In the genomic region with DNA sequence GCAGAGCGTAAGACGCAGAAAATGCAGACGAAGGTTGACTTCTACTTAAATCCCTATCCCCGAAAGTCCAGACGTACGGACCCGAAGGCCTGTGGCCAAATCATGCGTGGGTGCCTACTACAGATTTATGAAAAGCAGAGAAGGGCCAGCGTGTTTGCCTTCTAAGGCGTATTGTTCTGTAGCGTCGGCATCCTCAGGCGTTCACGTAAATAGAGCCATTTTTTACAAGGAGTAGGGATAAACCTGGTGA, we compare ENCODE assay signal across 9 cellular contexts. TPM values are rescaled to one million over a fixed set of nuclear protein-coding genes. Genes with fewer than 3 reads are reported as not detected.
DNase-seq lines count a peak whose midpoint lies in the region; ATAC-seq, FAIRE-seq and TF ChIP-seq lines count a peak whose summit lies in the region.
"Had no signal": no experiment of that assay in that cellular context is flagged by ENCODE, and none has a peak within 500 bp of the region (broad histone marks: within the 10 kb centered on the region; RNA-seq: fewer than 3 reads in every experiment).

No MANE protein-coding gene starts in this region.

- RAD21 ChIA-PET in GM12878 (lab: Charles Lee; ENCODE audit: unreplicated experiment) = no interaction called here

- H3K4me1 ChIP-seq in HUES48 (ENCODE audit: control insufficient read depth, insufficient read depth, low read length) (peaks cover 16% of the 10 kb centered on the region; the same call in 1 of the 2 replicates), GM12878 (ENCODE audit: control insufficient read depth, insufficient read depth, low read length) (peaks cover 12% of the 10 kb centered on the region)

- peak overlapping the region; percentile 95 for H3K4me2 ChIP-seq in GM12878 (ENCODE audit: control insufficient read depth, insufficient read depth)

- peaks cover 38 to 49% of the 10 kb centered on the region in 2 donors for H3K27me3 Mint-ChIP-seq in stimulated activated naive B cell treated with anti-CD40 and anti-IgM and Interleukin-4, amounts not matched to agents 10 μg/mL and 1 μg/mL and 100 μg/mL, for 72 hours

- no peak for TF ChIP-seq RAD21 in GM12878 (IDR thresholded peaks at IDR 0.05; ENCODE audit: insufficient read depth, low read depth, low read length)

- 63% methylated on average over 14 of the region's 14 CpGs for WGBS in GM12878 (ENCODE audit: insufficient coverage, insufficient replicate concordance, low lambda C conversion rate, missing lambda C conversion rate)
- 39 to 45% methylated on average over 14 of the region's 14 CpGs for WGBS in lower leg skin, 2 donors

- TF ChIP-seq POLR2A in GM12878 (IDR thresholded peaks at IDR 0.05; ENCODE audit: low read depth, low read length) (no peak), lower leg skin (IDR thresholded peaks at IDR 0.05) (no peak)

- no peaks in the 10 kb centered on the region for H3K9me3 ChIP-seq in HUES48 (ENCODE audit: control insufficient read depth, insufficient read depth, low read length)
- H3K9me3 ChIP-seq in GM12878 (replicated peaks; ENCODE audit: control insufficient read depth, insufficient read depth, low read length) = no peaks in the 10 kb centered on the region

- H3K27ac Mint-ChIP-seq in stimulated activated naive B cell treated with anti-CD40 and anti-IgM and Interleukin-4, amounts not matched to agents 10 μg/mL and 1 μg/mL and 100 μg/mL, for 72 hours = peak overlapping the region; percentile 65

- H3K27me3 ChIP-seq in HUES48 (ENCODE audit: control insufficient read depth, insufficient read depth, low read length) (peaks cover 44% of the 10 kb centered on the region), GM12878 (replicated peaks in 1 of 2; ENCODE audit: control insufficient read depth in 2 of 2, insufficient read depth in 2 of 2, low read length in 1 of 2) (peaks cover 9 to 10% of the 10 kb centered on the region in 2 experiments)

- in situ Hi-C loops in GM12878 (cut with MboI) = no loop called here

- intact Hi-C loops in GM12878 (cut with micrococcal nuclease; ENCODE audit: unreplicated experiment) = no loop called here
- intact Hi-C loops in lower leg skin (cut with DNase I; ENCODE audit: low total_unique reads) = no loop called here

- no peak overlapping the region for H3K27ac ChIP-seq in HUES48 (ENCODE audit: low read depth, low read length)
- no peak overlapping the region for H3K27ac ChIP-seq in GM12878 (ENCODE audit: control insufficient read depth, insufficient read depth)
- H3K27ac ChIP-seq: SK-N-MC had no signal

- SMC1A ChIA-PET in GM12878 (lab: Charles Lee; ENCODE audit: uncharacterized antibody, unreplicated experiment) = no interaction called here

- H3K9ac ChIP-seq in HUES48 (ENCODE audit: low read depth, low read length) (peak overlapping the region; percentile 69; the same call in 1 of the 2 replicates), GM12878 (ENCODE audit: control insufficient read depth, insufficient read depth, low read length) (no peak overlapping the region)

- DNase-seq in GM12878 (ENCODE audit: low read depth, low spot score) (no peak), lower leg skin (ENCODE audit: low spot score in 2 of 2) (no peak), NCI-H2029 treated with DMSO at 0.1 percent for 48 hours (lab: John Stamatoyannopoulos, UW) (no peak), SIG-M5 (lab: John Stamatoyannopoulos, UW) (no peak)
- no peak for DNase-seq in stimulated activated naive B cell treated with anti-CD40 and anti-IgM and Interleukin-4, amounts not matched to agents 10 μg/mL and 1 μg/mL and 100 μg/mL, for 72 hours

- no peaks in the 10 kb centered on the region for H3K36me3 Mint-ChIP-seq in stimulated activated naive B cell treated with anti-CD40 and anti-IgM and Interleukin-4, amounts not matched to agents 10 μg/mL and 1 μg/mL and 100 μg/mL, for 72 hours

- H3K4me3 ChIP-seq in HUES48 (ENCODE audit: low read depth, low read length) (peak overlapping the region; percentile 76), GM12878 (peak overlapping the region; percentile 62), lower leg skin (ENCODE audit: low read depth, poor library complexity, severe bottlenecking) (peak overlapping the region; percentile 39)
- H3K4me3 ChIP-seq: SK-N-MC had no signal

- CTCF ChIA-PET in GM12878 (lab: Yijun Ruan, JAX) = no interaction called here

- H4K20me1 ChIP-seq in GM12878 (ENCODE audit: control insufficient read depth, insufficient read depth) = no peaks in the 10 kb centered on the region; the same call in 1 of the 2 replicates

- H3K9me3 Mint-ChIP-seq in stimulated activated naive B cell treated with anti-CD40 and anti-IgM and Interleukin-4, amounts not matched to agents 10 μg/mL and 1 μg/mL and 100 μg/mL, for 72 hours = no peaks in the 10 kb centered on the region

- TF ChIP-seq CTCF in GM12878 (IDR thresholded peaks at IDR 0.05 in 2 of 3, conservative IDR thresholded peaks at IDR 0.05 in 1 of 3; ENCODE audit: control insufficient read depth in 2 of 3, extremely low read depth in 1 of 3, insufficient read depth in 1 of 3, low read depth in 3 of 3, low read length in 3 of 3) (no peak), lower leg skin (IDR thresholded peaks at IDR 0.05) (no peak)

- TF ChIP-seq EP300 in GM12878 (IDR thresholded peaks at IDR 0.05; ENCODE audit: borderline replicate concordance in 1 of 2, control insufficient read depth in 1 of 2, low read depth in 2 of 2, low read length in 2 of 2) = no peak

- POLR2A ChIA-PET in GM12878 (lab: Charles Lee) = no interaction called here

- no peak for ATAC-seq in GM12878
- no peak for ATAC-seq in stimulated activated naive B cell treated with anti-CD40 and anti-IgM and Interleukin-4, amounts not matched to agents 10 μg/mL and 1 μg/mL and 100 μg/mL, for 72 hours (replicated peaks)
- no peak for ATAC-seq in HG03432 (IDR thresholded peaks at IDR 0.05; ENCODE audit: unreplicated experiment)
- ATAC-seq in GM18873 (IDR thresholded peaks at IDR 0.05; ENCODE audit: low FRiP score, unreplicated experiment) = no peak

- peak overlapping the region; percentile 63 to 83 for H3K4me3 Mint-ChIP-seq in stimulated activated naive B cell treated with anti-CD40 and anti-IgM and Interleukin-4, amounts not matched to agents 10 μg/mL and 1 μg/mL and 100 μg/mL, for 72 hours

- no peak for FAIRE-seq in GM12878 (lab: Jason Lieb, UNC)

- BruUV-seq in GM12878 (replicated peaks; lab: Mats Ljungman, UMichigan) = no TSS peak

- H3K36me3 ChIP-seq in HUES48 (ENCODE audit: control insufficient read depth, insufficient read depth, low read length) (no peaks in the 10 kb centered on the region), GM12878 (ENCODE audit: control insufficient read depth in 2 of 2, insufficient read depth in 2 of 2, low read length in 1 of 2) (no peaks in the 10 kb centered on the region)

- H3K4me1 Mint-ChIP-seq in stimulated activated naive B cell treated with anti-CD40 and anti-IgM and Interleukin-4, amounts not matched to agents 10 μg/mL and 1 μg/mL and 100 μg/mL, for 72 hours = peaks cover 16 to 20% of the 10 kb centered on the region in 2 donors

- peak overlapping the region; percentile 58; the same call in 1 of the 2 replicates for H2AFZ ChIP-seq in GM12878 (ENCODE audit: control insufficient read depth, low read depth, low read length)

- H3K79me2 ChIP-seq in GM12878 (ENCODE audit: control insufficient read depth, insufficient read depth, low read length) = no peaks in the 10 kb centered on the region

TF ChIP-seq in GM12878, 131 proteins besides CTCF, POLR2A, EP300 and RAD21 (continues in another document):
- TF ChIP-seq RFX5 (IDR thresholded peaks at IDR 0.05; ENCODE audit: low read depth, low read length) (no peak), JUNB (IDR thresholded peaks at IDR 0.05) (no peak)

RNA-seq across cellular contexts. Expression of a gene that starts 0.2 kb away (rescaled TPM):
- total RNA-seq in GM12878 (2013; cell fraction: nucleolus; rRNA removed) = 0.12 TPM in 1 of 2 replicates, not detected in the other
- total RNA-seq in GM12878 (2014; rRNA removed) = 0.05 TPM in 1 of 2 replicates, not detected in the other
- 0.09 TPM in 2 replicates for total RNA-seq in GM12878 (2014; rRNA removed; fragmentation: Illumina TruSeq; extraction: Trizol)
- 0.08 and 0.11 TPM in 2 replicates for total RNA-seq in GM12878 (2021)
- not detected for polyA plus RNA-seq in GM12878 (2011; ENCODE audit: low read depth)
- 0.04 and 0.33 TPM in 2 replicates for polyA plus RNA-seq in GM12878 (2011; rRNA removed)
- not detected in 2 replicates for polyA plus RNA-seq in GM12878 (2011; cell fraction: cytosol; rRNA removed)
- polyA plus RNA-seq in GM12878 (2011; cell fraction: nucleus; rRNA removed) = 0.03 TPM in 1 of 2 replicates, not detected in the other
- not detected in 2 replicates for polyA plus RNA-seq in GM12878 (2012)
- polyA plus RNA-seq in GM12878 (2014; fragmentation: Illumina TruSeq; extraction: Trizol) = 0.03 TPM in 1 of 2 replicates, not detected in the other
- polyA plus RNA-seq in GM12878 (2014; fragmentation: Nextera tagmentation; extraction: Ambion mirVana) = under 1 TPM; 0.04 to 0.10 TPM
- polyA plus RNA-seq in GM12878 (2014; rRNA removed) = 0.04 and 0.08 TPM in 2 replicates
- polyA plus RNA-seq in GM12878 (2016; fragmentation: Nextera tagmentation; extraction: Ambion mirVana) = under 1 TPM in 1 of 2 experiments, not detected in 1; 0.23 TPM
- not detected in 2 replicates for polyA minus RNA-seq in GM12878 (2011; rRNA and poly(A)+ RNA removed)
- polyA minus RNA-seq in GM12878 (2011; cell fraction: cytosol; rRNA and poly(A)+ RNA removed) = not detected in 2 replicates
- polyA minus RNA-seq in GM12878 (2011; cell fraction: nucleus; rRNA and poly(A)+ RNA removed) = not detected in 2 replicates
- 10 to 100 TPM in 1 of 4 donors, 1 to 10 TPM in 3; 3.0 to 12.3 (median 6.4) TPM for total RNA-seq in lower leg skin

RNA-seq across cellular contexts. Expression of a gene that starts 40.8 kb away (rescaled TPM):
- 19.7 and 20.8 TPM in 2 replicates for total RNA-seq in GM12878 (2013; cell fraction: nucleolus; rRNA removed)
- total RNA-seq in GM12878 (2014; rRNA removed) = 5.3 and 6.9 TPM in 2 replicates
- total RNA-seq in GM12878 (2014; rRNA removed; fragmentation: Illumina TruSeq; extraction: Trizol) = 6.2 and 6.5 TPM in 2 replicates
- total RNA-seq in GM12878 (2021) = 7.3 and 7.6 TPM in 2 replicates
- 1.5 TPM for polyA plus RNA-seq in GM12878 (2011; ENCODE audit: low read depth)
- 6.6 and 13.6 TPM in 2 replicates for polyA plus RNA-seq in GM12878 (2011; rRNA removed)
- 2.0 TPM in 2 replicates for polyA plus RNA-seq in GM12878 (2011; cell fraction: cytosol; rRNA removed)
- polyA plus RNA-seq in GM12878 (2011; cell fraction: nucleus; rRNA removed) = 6.0 and 6.3 TPM in 2 replicates
- 4.4 and 7.0 TPM in 2 replicates for polyA plus RNA-seq in GM12878 (2012)
- 6.5 and 8.8 TPM in 2 replicates for polyA plus RNA-seq in GM12878 (2014; fragmentation: Illumina TruSeq; extraction: Trizol)
- 1 to 10 TPM; 3.8 to 5.1 TPM for polyA plus RNA-seq in GM12878 (2014; fragmentation: Nextera tagmentation; extraction: Ambion mirVana)
- 5.9 and 8.1 TPM in 2 replicates for polyA plus RNA-seq in GM12878 (2014; rRNA removed)
- 10 to 100 TPM; 10.1 to 10.5 TPM for polyA plus RNA-seq in GM12878 (2016; fragmentation: Nextera tagmentation; extraction: Ambion mirVana)
- 5.0 and 7.6 TPM in 2 replicates for polyA minus RNA-seq in GM12878 (2011; rRNA and poly(A)+ RNA removed)
- 1.9 and 2.7 TPM in 2 replicates for polyA minus RNA-seq in GM12878 (2011; cell fraction: cytosol; rRNA and poly(A)+ RNA removed)
- 6.5 and 15.7 TPM in 2 replicates for polyA minus RNA-seq in GM12878 (2011; cell fraction: nucleus; rRNA and poly(A)+ RNA removed)
- 10 to 100 TPM in 3 of 4 donors, 1 to 10 TPM in 1; 9.3 to 15.5 (median 13.6) TPM for total RNA-seq in lower leg skin
